Comparison of ENCODE assay signal across 9 cellular contexts in genomic region chr20:33262658-33263065, GRCh38.
DNase-seq lines count a peak whose midpoint lies in the region; ATAC-seq and TF ChIP-seq lines count a peak whose summit lies in the region.
"Had no signal": no experiment of that assay in that cellular context is flagged by ENCODE, and none has a peak within 500 bp of the region (broad histone marks: within the 10 kb centered on the region; RNA-seq: fewer than 3 reads in every experiment).

No MANE protein-coding gene starts in this region.

- ATAC-seq in HG03432 (IDR thresholded peaks at IDR 0.05; ENCODE audit: unreplicated experiment) (no peak), GM19452 (IDR thresholded peaks at IDR 0.05; ENCODE audit: unreplicated experiment) (no peak), HG03469 (IDR thresholded peaks at IDR 0.05; ENCODE audit: unreplicated experiment) (no peak)

- TF ChIP-seq CTCF in AG10803 (conservative IDR thresholded peaks at IDR 0.05; ENCODE audit: low read length), result peak; percentile 68
- TF ChIP-seq CTCF in GM12873 (IDR thresholded peaks at IDR 0.05; ENCODE audit: insufficient read depth, low read depth, low read length, missing control alignments), result peak; percentile 60

- peak; percentile 55 for DNase-seq in AG10803 (ENCODE audit: low read depth)
- peak; percentile 66 for DNase-seq in NCI-H446 treated with DMSO at 0.1 percent for 48 hours (lab: John Stamatoyannopoulos, UW)
- DNase-seq in amygdala (lab: John Stamatoyannopoulos, UW), result peak in 50 of 56 donors; percentile 4 to 93 (median 37)
- DNase-seq in islet precursor cell, result peak; percentile 82
- DNase-seq: naive B cell had no signal

- no peak overlapping the region for H3K4me3 ChIP-seq in AG10803 (ENCODE audit: low read length)
